Comparison of ENCODE assay signal across 8 cellular contexts in genomic region chr2:28389399-28390240, GRCh38. TPM values are rescaled to one million over a fixed set of nuclear protein-coding genes. Genes with fewer than 3 reads are reported as not detected.
DNase-seq lines count a peak whose midpoint lies in the region; ATAC-seq and TF ChIP-seq lines count a peak whose summit lies in the region.

No MANE protein-coding gene starts in this region.

- peaks cover 20% of the 10 kb centered on the region for H3K4me1 Mint-ChIP-seq in T-helper 17 cell

- WGBS in gastroesophageal sphincter (ENCODE audit: low coverage in 1 of 2), 2 donors: 47 to 65% methylated on average over 2 to 3 of the region's 17 CpGs

- DNase-seq in GM12865 (ENCODE audit: low read depth) (no peak), T-helper 17 cell (no peak), retinal pigment epithelial cell (ENCODE audit: low read depth) (no peak), HEK293T (ENCODE audit: extremely low spot score) (no peak), D341Med (ENCODE audit: low spot score) (no peak)
- no peak for DNase-seq in activated CD8-positive, alpha-beta memory T cell treated with anti-CD3 and anti-CD28 coated beads, Interleukin-2, amount 50 U/mL, for 48 hours

- POLR2A ChIA-PET in HEK293T (lab: Yijun Ruan, JAX): interaction anchor here (1.0 to 1.9 kb wide), 3 partner anchors 8 to 412 kb away, joined by 3 to 8 read pairs (median 3); no protein-coding TSS in a partner anchor

- TF ChIP-seq CTCF in GM12865 (IDR thresholded peaks at IDR 0.05; ENCODE audit: insufficient read depth, low read depth, low read length, missing control alignments) (no peak), gastroesophageal sphincter (IDR thresholded peaks at IDR 0.05) (peak in 1 of 4 experiments; percentile 35), retinal pigment epithelial cell (conservative IDR thresholded peaks at IDR 0.05; ENCODE audit: low read depth, low read length) (peak; percentile 13)

- H3K9me3 ChIP-seq in T-helper 17 cell (ENCODE audit: control insufficient read depth, low read length, poor library complexity, severe bottlenecking) (no peaks in the 10 kb centered on the region), gastroesophageal sphincter (no peaks in the 10 kb centered on the region)

- H3K36me3 ChIP-seq in gastroesophageal sphincter: no peaks in the 10 kb centered on the region

- peak overlapping the region; percentile 98 to 100 (median 98) for H3K27ac ChIP-seq in gastroesophageal sphincter

- TF ChIP-seq EP300 in gastroesophageal sphincter (IDR thresholded peaks at IDR 0.05): no peak

- H3K36me3 Mint-ChIP-seq in T-helper 17 cell (ENCODE audit: low read depth): peaks cover 2% of the 10 kb centered on the region

- TF ChIP-seq POLR2A in gastroesophageal sphincter (IDR thresholded peaks at IDR 0.05): no peak

- H3K27me3 ChIP-seq in gastroesophageal sphincter: no peaks in the 10 kb centered on the region

- peaks cover 0 to 15% (median 3%) of the 10 kb centered on the region in 3 donors for H3K4me1 ChIP-seq in gastroesophageal sphincter

- H3K27me3 Mint-ChIP-seq in T-helper 17 cell: no peaks in the 10 kb centered on the region

- H3K4me3 ChIP-seq in GM12865 (ENCODE audit: low read depth, low read length) (peak overlapping the region; percentile 86), gastroesophageal sphincter (peak overlapping the region; percentile 72 to 87), retinal pigment epithelial cell (ENCODE audit: low read length) (peak overlapping the region; percentile 47)

- H3K27ac Mint-ChIP-seq in T-helper 17 cell: peak overlapping the region; percentile 93

- ATAC-seq in T-helper 17 cell (no peak), gastroesophageal sphincter (no peak), GM19035 (IDR thresholded peaks at IDR 0.05; ENCODE audit: unreplicated experiment) (no peak)

- H3K4me3 Mint-ChIP-seq in T-helper 17 cell: peak overlapping the region; percentile 90

- CTCF ChIA-PET in HEK293T (lab: Yijun Ruan, JAX): interaction anchor here (0.6 to 1.1 kb wide), 2 partner anchors 10 to 226 kb away, joined by 3 to 4 read pairs; no protein-coding TSS in a partner anchor

TF ChIP-seq in HEK293T, 16 proteins besides CTCF, POLR2A, EP300 and RAD21:
- TF ChIP-seq ELF4 (IDR thresholded peaks at IDR 0.05) (no peak), CTBP1 (IDR thresholded peaks at IDR 0.05; ENCODE audit: borderline replicate concordance) (no peak), SP1 (IDR thresholded peaks at IDR 0.05) (no peak), NFRKB (IDR thresholded peaks at IDR 0.05) (no peak), BHLHE40 (IDR thresholded peaks at IDR 0.05; ENCODE audit: borderline replicate concordance) (no peak), PKNOX1 (IDR thresholded peaks at IDR 0.05) (no peak), HDGF (IDR thresholded peaks at IDR 0.05; ENCODE audit: borderline replicate concordance) (no peak), L3MBTL2 (conservative IDR thresholded peaks at IDR 0.05) (no peak), FOXK2 (IDR thresholded peaks at IDR 0.05) (no peak), FOXA1 (IDR thresholded peaks at IDR 0.05) (no peak), TARDBP (IDR thresholded peaks at IDR 0.05) (no peak), LEF1 (IDR thresholded peaks at IDR 0.05; ENCODE audit: borderline replicate concordance) (no peak), FOXM1 (IDR thresholded peaks at IDR 0.05; ENCODE audit: borderline replicate concordance) (no peak), ARNT (IDR thresholded peaks at IDR 0.05) (no peak), ZNF384 (IDR thresholded peaks at IDR 0.05) (no peak), SUZ12 (IDR thresholded peaks at IDR 0.05) (no peak)
TF ChIP-seq in HEK293T: peak in this region for 0.

RNA-seq across cellular contexts. Expression of gene FOSL2, which starts 3.0 kb away (rescaled TPM):
- 100 to 1,000 TPM; 114 to 153 TPM for total RNA-seq in T-helper 17 cell
- total RNA-seq in gastroesophageal sphincter: 100 to 1,000 TPM in 3 of 4 donors, 10 to 100 TPM in 1; 75.3 to 152 (median 132) TPM
